In the genomic region with DNA sequence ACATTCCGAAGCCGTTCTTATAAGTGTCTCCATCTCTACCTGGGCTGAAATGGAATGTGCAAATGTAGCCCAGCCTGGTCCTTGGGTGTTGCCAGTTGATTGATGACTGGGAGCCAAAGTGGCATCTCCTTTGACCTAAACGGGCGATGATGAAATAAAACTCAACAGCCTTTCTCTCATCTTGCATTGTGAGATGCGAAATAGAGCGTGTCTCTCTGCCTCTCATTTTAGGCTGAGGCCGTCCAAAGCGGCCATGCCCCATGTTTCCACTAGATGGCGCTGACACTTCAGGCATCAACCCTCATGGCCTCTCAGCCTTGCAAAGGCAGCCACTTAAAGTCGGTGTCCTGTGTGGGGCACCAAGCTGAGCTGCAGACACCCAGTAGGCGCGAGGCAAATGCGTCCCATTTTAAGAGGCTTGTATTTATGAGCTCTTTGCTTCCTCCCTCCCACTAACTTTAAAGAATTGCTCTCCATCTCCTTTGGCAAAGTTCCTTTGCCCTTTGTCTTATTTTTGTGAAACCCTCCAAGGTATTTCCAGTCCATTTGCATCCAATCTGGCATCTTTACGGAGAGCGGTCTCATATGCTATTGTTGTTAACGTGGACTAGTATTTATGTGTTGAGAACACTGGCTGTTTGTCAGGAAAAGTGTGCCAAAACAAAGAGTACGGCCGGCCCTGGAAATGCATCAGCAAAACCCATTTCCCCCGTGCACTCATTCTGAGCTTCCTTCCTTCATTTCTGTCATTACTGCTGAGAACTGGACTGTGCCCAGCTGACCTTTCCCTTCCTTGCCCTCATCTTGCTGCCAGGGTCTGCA, we compare ENCODE assay signal across 8 cellular contexts. TPM values are rescaled to one million over a fixed set of nuclear protein-coding genes. Genes with fewer than 3 reads are reported as not detected.
DNase-seq lines count a peak whose midpoint lies in the region; ATAC-seq and TF ChIP-seq lines count a peak whose summit lies in the region.

No MANE protein-coding gene starts in this region.

- no peak overlapping the region for H3K27ac Mint-ChIP-seq in activated naive CD8-positive, alpha-beta T cell treated with anti-CD3 and anti-CD28 coated beads, Interleukin-2, amount 50 U/mL, for 24 hours

- H3F3A ChIP-seq in SU-DHL-6 (ENCODE audit: insufficient read depth) = no peaks in the 10 kb centered on the region

- CTCF ChIA-PET in GM10248 (lab: Yijun Ruan, JAX) = interaction anchor here (0.6 to 5.9 kb wide), 48 partner anchors 8 to 740 kb away, joined by 3 to 117 read pairs (median 4); a partner anchor contains a TSS

- ATAC-seq in activated naive CD8-positive, alpha-beta T cell treated with anti-CD3 and anti-CD28 coated beads, Interleukin-2, amount 50 U/mL, for 24 hours = peak; percentile 91
- peak; percentile 87 to 97 (median 95) for ATAC-seq in heart right ventricle
- ATAC-seq in aorta (ENCODE audit: low FRiP score) = peak; percentile 96

- H3K27me3 Mint-ChIP-seq in activated naive CD8-positive, alpha-beta T cell treated with anti-CD3 and anti-CD28 coated beads, Interleukin-2, amount 50 U/mL, for 24 hours = peaks cover 12% of the 10 kb centered on the region

- no peaks in the 10 kb centered on the region for H3K36me3 Mint-ChIP-seq in activated naive CD8-positive, alpha-beta T cell treated with anti-CD3 and anti-CD28 coated beads, Interleukin-2, amount 50 U/mL, for 24 hours (ENCODE audit: low read depth)

- H3K4me3 Mint-ChIP-seq in activated naive CD8-positive, alpha-beta T cell treated with anti-CD3 and anti-CD28 coated beads, Interleukin-2, amount 50 U/mL, for 24 hours = no peak overlapping the region

- H2AFZ ChIP-seq in SU-DHL-6 (ENCODE audit: low read depth, low read length, severe bottlenecking) = no peak overlapping the region

- no peaks in the 10 kb centered on the region for H3K9me3 Mint-ChIP-seq in activated naive CD8-positive, alpha-beta T cell treated with anti-CD3 and anti-CD28 coated beads, Interleukin-2, amount 50 U/mL, for 24 hours

- peak; percentile 96 for TF ChIP-seq CTCF in GM10248 (IDR thresholded peaks at IDR 0.05; ENCODE audit: control extremely low read depth, extremely low read depth, low read depth, missing control alignments)
- peak; percentile 98 for TF ChIP-seq CTCF in HFF-Myc (IDR thresholded peaks at IDR 0.05; ENCODE audit: low read depth, low read length, missing control alignments)
- TF ChIP-seq CTCF in SU-DHL-6 (IDR thresholded peaks at IDR 0.05; ENCODE audit: insufficient read depth, low read length, poor library complexity, severe bottlenecking) = peak; percentile 42
- TF ChIP-seq CTCF in heart right ventricle (IDR thresholded peaks at IDR 0.05) = peak; percentile 94 to 99 (median 98)

- H3K27me3 ChIP-seq in SU-DHL-6 (ENCODE audit: low read length) (no peaks in the 10 kb centered on the region), heart right ventricle (peaks cover 0 to 3% (median 0%) of the 10 kb centered on the region in 7 donors), aorta (ENCODE audit: control insufficient read depth in 1 of 2, insufficient read depth in 2 of 2, low read length in 1 of 2) (no peaks in the 10 kb centered on the region)

- POLR2A ChIA-PET in GM10248 (lab: Yijun Ruan, JAX) = no interaction called here

- H4K20me1 ChIP-seq in SU-DHL-6 (ENCODE audit: low read depth, low read length) = no peaks in the 10 kb centered on the region

- no peak overlapping the region for H3K9ac ChIP-seq in SU-DHL-6 (ENCODE audit: low read length)

- H3K36me3 ChIP-seq in SU-DHL-6 (ENCODE audit: low read length) (no peaks in the 10 kb centered on the region), heart right ventricle (no peaks in the 10 kb centered on the region), aorta (ENCODE audit: control insufficient read depth in 1 of 2, insufficient read depth in 2 of 2, low read length in 1 of 2) (peaks cover 0 to 3% of the 10 kb centered on the region in 2 donors)

- H3K4me2 ChIP-seq in SU-DHL-6 (ENCODE audit: low read depth, low read length, poor library complexity, severe bottlenecking) = no peak overlapping the region

- H3K9me3 ChIP-seq in SU-DHL-6 (ENCODE audit: insufficient read depth, low read length) (no peaks in the 10 kb centered on the region), heart right ventricle (no peaks in the 10 kb centered on the region), aorta (ENCODE audit: control insufficient read depth, low read length) (no peaks in the 10 kb centered on the region)

- H3K4me1 ChIP-seq in heart right ventricle = peaks cover 0 to 19% (median 8%) of the 10 kb centered on the region in 9 donors
- H3K4me1 ChIP-seq in aorta (ENCODE audit: control insufficient read depth in 1 of 2, insufficient read depth in 2 of 2, low read length in 2 of 2) = no peaks in the 10 kb centered on the region

- peaks cover 7% of the 10 kb centered on the region for H3K4me1 Mint-ChIP-seq in activated naive CD8-positive, alpha-beta T cell treated with anti-CD3 and anti-CD28 coated beads, Interleukin-2, amount 50 U/mL, for 24 hours

- H3K4me3 ChIP-seq in HFF-Myc (replicated peaks; ENCODE audit: low read depth, low read length) (no peak overlapping the region), SU-DHL-6 (ENCODE audit: insufficient read depth, low read length, poor library complexity, severe bottlenecking) (no peak overlapping the region), heart right ventricle (peak overlapping the region in 5 of 10 donors; percentile 16 to 32 (median 19)), aorta (ENCODE audit: low read length in 2 of 2) (no peak overlapping the region)

- DNase-seq in GM10248 (ENCODE audit: extremely low spot score) (peak; percentile 82), HFF-Myc (ENCODE audit: extremely low read depth, low read depth) (peak; percentile 76), NCI-H1092 (lab: John Stamatoyannopoulos, UW) (peak; percentile 78), heart right ventricle (peak; percentile 85 to 87), putamen (ENCODE audit: low spot score) (peak; percentile 91), aorta (peak; percentile 89 to 94)
- peak; percentile 85 for DNase-seq in activated naive CD8-positive, alpha-beta T cell treated with anti-CD3 and anti-CD28 coated beads, Interleukin-2, amount 50 U/mL, for 24 hours

- H3K27ac ChIP-seq in SU-DHL-6 (ENCODE audit: low read depth, low read length) (no peak overlapping the region), heart right ventricle (peak overlapping the region in 8 of 10 donors; percentile 12 to 51 (median 35)), aorta (ENCODE audit: low read depth in 1 of 2, low read length in 2 of 2) (peak overlapping the region; percentile 10 to 15)

- no peaks in the 10 kb centered on the region for H3K79me2 ChIP-seq in SU-DHL-6 (ENCODE audit: insufficient read depth, low read length)

- intact Hi-C loops in heart right ventricle (cut with DNase I) (loop anchor here (1.0 to 10.0 kb wide), 17 partner anchors 58 to 318 kb away; no protein-coding TSS in a partner anchor), aorta (cut with DNase I) (loop anchor here (2.0 to 10.0 kb wide), 5 partner anchors 61 to 296 kb away; no protein-coding TSS in a partner anchor)

- H3K9me2 ChIP-seq in SU-DHL-6 (replicated peaks; ENCODE audit: insufficient read depth, low read length) = no peaks in the 10 kb centered on the region

- WGBS in heart right ventricle, 2 donors = 20 to 24% methylated on average over 19 of the region's 19 CpGs
- 9 to 11% methylated on average over 19 of the region's 19 CpGs for WGBS in aorta, 2 donors

RNA-seq across cellular contexts. Expression of a gene that starts 25.0 kb away (rescaled TPM):
- total RNA-seq in heart right ventricle = 1 to 10 TPM in 3 of 10 donors, under 1 TPM in 7; 0.26 to 4.5 (median 0.88) TPM
- under 1 TPM; 0.75 to 0.95 TPM for polyA plus RNA-seq in heart right ventricle
- 10 to 100 TPM; 36.6 to 86.0 TPM for total RNA-seq in aorta
- 1 to 10 TPM; 4.6 to 8.4 TPM for polyA plus RNA-seq in aorta

RNA-seq across cellular contexts. Expression of a gene that starts 35.6 kb away (rescaled TPM):
- total RNA-seq in heart right ventricle (not detected), aorta (under 1 TPM in 1 of 2 donors, not detected in 1; 0.39 TPM)
- polyA plus RNA-seq in heart right ventricle (under 1 TPM in 1 of 2 donors, not detected in 1; 0.04 TPM), aorta (not detected)

Comparison
In these comparisons a context has a peak if more than half of its experiments do, and no peak if none do; other contexts are left out.
1. CTCF ChIP-seq: peak in every context shown above with its lines; median percentile 98 in HFF-Myc; 98 in heart right ventricle; 96 in GM10248; 42 in SU-DHL-6.
2. RNA of a gene that starts 25.0 kb away (total RNA-seq): 36.6 to 86.0 TPM in aorta; 0.26 to 4.5 TPM in heart right ventricle; every median in the first group is over 4 times any median in the second.
3. Peak in every context shown above with its lines, with median percentiles within 50 percentile points of each other: DNase-seq and ATAC-seq.